ENCODE assay signal across 12 cellular contexts in genomic region chr15:52093539-52094502, GRCh38. TPM values are rescaled to one million over a fixed set of nuclear protein-coding genes. Genes with fewer than 3 reads are reported as not detected.
DNase-seq lines count a peak whose midpoint lies in the region; ATAC-seq, FAIRE-seq and TF ChIP-seq lines count a peak whose summit lies in the region.
"Had no signal": no experiment of that assay in that cellular context is flagged by ENCODE, and none has a peak within 500 bp of the region (broad histone marks: within the 10 kb centered on the region; RNA-seq: fewer than 3 reads in every experiment).

No MANE protein-coding gene starts in this region.

- H2AFZ ChIP-seq in GM12878 (ENCODE audit: control insufficient read depth, low read depth, low read length), result no peak overlapping the region

- no peak for TF ChIP-seq RAD21 in GM12878 (IDR thresholded peaks at IDR 0.05; ENCODE audit: insufficient read depth, low read depth, low read length)

- no peak overlapping the region for H3K4me2 ChIP-seq in GM12878 (ENCODE audit: control insufficient read depth, insufficient read depth)
- H3K4me2 ChIP-seq: BLaER1 had no signal

- H3K27ac ChIP-seq in heart left ventricle, result peak overlapping the region in 2 of 12 donors; percentile 0 to 61
- H3K27ac ChIP-seq in GM12878 (ENCODE audit: control insufficient read depth, insufficient read depth), result no peak overlapping the region
- H3K27ac ChIP-seq in stomach, result peak overlapping the region in 1 of 5 donors; percentile 21
- H3K27ac ChIP-seq: BLaER1, cardiac muscle cell had no signal

- POLR2A ChIA-PET in GM12878 (lab: Charles Lee), result interaction anchor here (0.8 to 1.0 kb wide), 2 partner anchors 9 to 13 kb away, joined by 3 to 4 read pairs; no protein-coding TSS in a partner anchor

- H3K9me3 ChIP-seq in heart left ventricle, result peaks cover 0 to 18% (median 9%) of the 10 kb centered on the region in 12 donors
- peaks cover 6% of the 10 kb centered on the region; the same call in 2 of the 3 replicates for H3K9me3 ChIP-seq in GM12878 (replicated peaks; ENCODE audit: control insufficient read depth, insufficient read depth, low read length)
- H3K9me3 ChIP-seq in stomach, result peaks cover 0 to 8% (median 6%) of the 10 kb centered on the region in 4 donors

- H3K79me2 ChIP-seq in GM12878 (ENCODE audit: control insufficient read depth, insufficient read depth, low read length), result peaks cover 12% of the 10 kb centered on the region

- CTCF ChIA-PET in GM12878 (lab: Yijun Ruan, JAX), result interaction anchor here (1.1 to 17.4 kb wide), 4 partner anchors 13 to 47 kb away, joined by 3 to 251 read pairs (median 4); no protein-coding TSS in a partner anchor

- in situ Hi-C loops in GM12878 (cut with MboI) (no loop called here), G401 (cut with HindIII; ENCODE audit: low sequenced_read_pairs) (no loop called here)

- intact Hi-C loops in heart left ventricle (cut with DNase I) (no loop called here), cardiac septum (cut with DNase I) (no loop called here), GM12878 (cut with micrococcal nuclease; ENCODE audit: unreplicated experiment) (no loop called here), stomach (cut with DNase I; ENCODE audit: low total_unique reads) (no loop called here)

- WGBS in heart left ventricle, 4 donors, result 47 to 65% (median 60%) methylated on average over 10 to 12 of the region's 12 CpGs
- WGBS in GM12878 (ENCODE audit: insufficient coverage, insufficient replicate concordance, low lambda C conversion rate, missing lambda C conversion rate), result 98% methylated on average over 12 of the region's 12 CpGs
- 67 to 83% (median 73%) methylated on average over 12 of the region's 12 CpGs for WGBS in stomach, 5 donors

- TF ChIP-seq CTCF in heart left ventricle (IDR thresholded peaks at IDR 0.05), result no peak
- TF ChIP-seq CTCF in GM12878 (IDR thresholded peaks at IDR 0.05 in 2 of 3, conservative IDR thresholded peaks at IDR 0.05 in 1 of 3; ENCODE audit: control insufficient read depth in 2 of 3, extremely low read depth in 1 of 3, insufficient read depth in 1 of 3, low read depth in 3 of 3, low read length in 3 of 3), result no peak
- TF ChIP-seq CTCF in stomach (IDR thresholded peaks at IDR 0.05), result no peak

- no peak for TF ChIP-seq EP300 in GM12878 (IDR thresholded peaks at IDR 0.05; ENCODE audit: borderline replicate concordance in 1 of 2, control insufficient read depth in 1 of 2, low read depth in 2 of 2, low read length in 2 of 2)
- TF ChIP-seq EP300 in stomach (IDR thresholded peaks at IDR 0.05), result no peak

- no peak for FAIRE-seq in GM12878 (lab: Jason Lieb, UNC)

- no peak for TF ChIP-seq POLR2A in heart left ventricle (IDR thresholded peaks at IDR 0.05)
- no peak for TF ChIP-seq POLR2A in GM12878 (IDR thresholded peaks at IDR 0.05; ENCODE audit: low read depth, low read length)
- no peak for TF ChIP-seq POLR2A in stomach (IDR thresholded peaks at IDR 0.05)

- H3K4me3 ChIP-seq in heart left ventricle (no peak overlapping the region), GM12878 (no peak overlapping the region), stomach (no peak overlapping the region)
- H3K4me3 ChIP-seq: BLaER1, cardiac muscle cell had no signal

- H3K4me1 ChIP-seq in heart left ventricle (peaks cover 0 to 30% (median 11%) of the 10 kb centered on the region in 12 donors), GM12878 (ENCODE audit: control insufficient read depth, insufficient read depth, low read length) (no peaks in the 10 kb centered on the region; the same call in none of the 2 replicates), stomach (peaks cover 0 to 18% (median 3%) of the 10 kb centered on the region in 4 donors)
- H3K4me1 ChIP-seq: BLaER1 had no signal

- no peak overlapping the region for H3K9ac ChIP-seq in GM12878 (ENCODE audit: control insufficient read depth, insufficient read depth, low read length)
- H3K9ac ChIP-seq: BLaER1 had no signal

- SMC1A ChIA-PET in GM12878 (lab: Charles Lee; ENCODE audit: uncharacterized antibody, unreplicated experiment), result interaction anchor here (1.7 to 11.9 kb wide), 2 partner anchors 12 to 45 kb away, joined by 5 to 272 read pairs; no protein-coding TSS in a partner anchor

- H3K27me3 ChIP-seq in heart left ventricle (no peaks in the 10 kb centered on the region), GM12878 (replicated peaks in 1 of 2; ENCODE audit: control insufficient read depth in 2 of 2, insufficient read depth in 2 of 2, low read length in 1 of 2) (no peaks in the 10 kb centered on the region), stomach (no peaks in the 10 kb centered on the region)
- H3K27me3 ChIP-seq: BLaER1, cardiac muscle cell had no signal

- ATAC-seq in heart left ventricle (peak; percentile 45 to 72 (median 58)), GM12878 (peak; percentile 20; the same call in 2 of the 3 replicates), GM21367 (IDR thresholded peaks at IDR 0.05; ENCODE audit: unreplicated experiment) (no peak)

- DNase-seq in heart left ventricle (peak in 1 of 5 donors; percentile 49), cardiac septum (ENCODE audit: low spot score) (no peak), GM12878 (ENCODE audit: low read depth, low spot score) (no peak), kidney tubule cell (ENCODE audit: low spot score) (peak; percentile 77), G401 (ENCODE audit: low spot score) (no peak), stomach (no peak), SKM-1 (lab: John Stamatoyannopoulos, UW; ENCODE audit: unreplicated experiment) (no peak)
- DNase-seq: substantia nigra had no signal

- no peaks in the 10 kb centered on the region for H4K20me1 ChIP-seq in GM12878 (ENCODE audit: control insufficient read depth, insufficient read depth)
- H4K20me1 ChIP-seq: BLaER1 had no signal

- H3K36me3 ChIP-seq in heart left ventricle (no peaks in the 10 kb centered on the region), GM12878 (ENCODE audit: control insufficient read depth in 2 of 2, insufficient read depth in 2 of 2, low read length in 1 of 2) (no peaks in the 10 kb centered on the region), stomach (no peaks in the 10 kb centered on the region)
- H3K36me3 ChIP-seq: BLaER1, cardiac muscle cell had no signal

- RAD21 ChIA-PET in GM12878 (lab: Charles Lee; ENCODE audit: unreplicated experiment), result interaction anchor here (1.4 to 8.6 kb wide), 2 partner anchors 10 to 13 kb away, joined by 5 to 170 read pairs; no protein-coding TSS in a partner anchor

- no TSS peak for BruUV-seq in GM12878 (replicated peaks; lab: Mats Ljungman, UMichigan)

TF ChIP-seq in GM12878, 131 proteins besides CTCF, POLR2A, EP300 and RAD21:
- TF ChIP-seq IRF3 (IDR thresholded peaks at IDR 0.05), result no peak
- TF ChIP-seq MTA3 (IDR thresholded peaks at IDR 0.05; ENCODE audit: borderline replicate concordance, low read length), result no peak
- TF ChIP-seq ZNF274 (IDR thresholded peaks at IDR 0.05; ENCODE audit: insufficient read depth, insufficient read length), result no peak
TF ChIP-seq in GM12878: peak in this region for 0.

RNA-seq across cellular contexts. Expression of gene BCL2L10, which starts 18.8 kb away (rescaled TPM):
- total RNA-seq in heart left ventricle (under 1 TPM in 1 of 9 donors, not detected in 8; 0.20 TPM), cardiac septum (not detected), GM12878 (2014; rRNA removed) (8.2 TPM in 2 replicates), GM12878 (2014; rRNA removed; fragmentation: Illumina TruSeq; extraction: Trizol) (4.5 and 5.2 TPM in 2 replicates), GM12878 (2021) (6.9 and 7.3 TPM in 2 replicates), stomach (1 to 10 TPM in 1 of 5 donors, under 1 TPM in 1, not detected in 3; 0.92 to 3.2 TPM)
- polyA plus RNA-seq in heart left ventricle (not detected), GM12878 (2011; rRNA removed) (0.90 and 1.1 TPM in 2 replicates), GM12878 (2014; fragmentation: Illumina TruSeq; extraction: Trizol) (3.9 and 4.8 TPM in 2 replicates), GM12878 (2014; fragmentation: Nextera tagmentation; extraction: Ambion mirVana) (1 to 10 TPM in 1 of 2 experiments, under 1 TPM in 1; 0.64 to 2.6 TPM), GM12878 (2014; rRNA removed) (8.3 and 9.9 TPM in 2 replicates), GM12878 (2016; fragmentation: Nextera tagmentation; extraction: Ambion mirVana) (1 to 10 TPM; 8.0 to 9.1 TPM), stomach (1 to 10 TPM in 2 of 3 donors, under 1 TPM in 1; 0.75 to 3.4 (median 1.4) TPM)
- total RNA-seq in GM12878 (2013; cell fraction: nucleolus; rRNA removed), result 1.1 and 1.2 TPM in 2 replicates
- polyA plus RNA-seq in GM12878 (2011; ENCODE audit: low read depth), result 4.0 TPM
- 0.72 and 0.78 TPM in 2 replicates for polyA plus RNA-seq in GM12878 (2011; cell fraction: cytosol; rRNA removed)
- 0.48 and 0.52 TPM in 2 replicates for polyA plus RNA-seq in GM12878 (2011; cell fraction: nucleus; rRNA removed)
- polyA plus RNA-seq in GM12878 (2012), result 5.8 and 8.6 TPM in 2 replicates
- polyA minus RNA-seq in GM12878 (2011; rRNA and poly(A)+ RNA removed), result 0.29 and 0.77 TPM in 2 replicates
- polyA minus RNA-seq in GM12878 (2011; cell fraction: cytosol; rRNA and poly(A)+ RNA removed), result not detected in 2 replicates
- 0.77 and 1.2 TPM in 2 replicates for polyA minus RNA-seq in GM12878 (2011; cell fraction: nucleus; rRNA and poly(A)+ RNA removed)
- not detected in 2 replicates for total RNA-seq in G401 (2014; rRNA removed; shearing (Covaris generic))
- total RNA-seq: neural crest cell had no signal
- polyA plus RNA-seq: cardiac muscle cell had no signal
